In the genomic region with DNA sequence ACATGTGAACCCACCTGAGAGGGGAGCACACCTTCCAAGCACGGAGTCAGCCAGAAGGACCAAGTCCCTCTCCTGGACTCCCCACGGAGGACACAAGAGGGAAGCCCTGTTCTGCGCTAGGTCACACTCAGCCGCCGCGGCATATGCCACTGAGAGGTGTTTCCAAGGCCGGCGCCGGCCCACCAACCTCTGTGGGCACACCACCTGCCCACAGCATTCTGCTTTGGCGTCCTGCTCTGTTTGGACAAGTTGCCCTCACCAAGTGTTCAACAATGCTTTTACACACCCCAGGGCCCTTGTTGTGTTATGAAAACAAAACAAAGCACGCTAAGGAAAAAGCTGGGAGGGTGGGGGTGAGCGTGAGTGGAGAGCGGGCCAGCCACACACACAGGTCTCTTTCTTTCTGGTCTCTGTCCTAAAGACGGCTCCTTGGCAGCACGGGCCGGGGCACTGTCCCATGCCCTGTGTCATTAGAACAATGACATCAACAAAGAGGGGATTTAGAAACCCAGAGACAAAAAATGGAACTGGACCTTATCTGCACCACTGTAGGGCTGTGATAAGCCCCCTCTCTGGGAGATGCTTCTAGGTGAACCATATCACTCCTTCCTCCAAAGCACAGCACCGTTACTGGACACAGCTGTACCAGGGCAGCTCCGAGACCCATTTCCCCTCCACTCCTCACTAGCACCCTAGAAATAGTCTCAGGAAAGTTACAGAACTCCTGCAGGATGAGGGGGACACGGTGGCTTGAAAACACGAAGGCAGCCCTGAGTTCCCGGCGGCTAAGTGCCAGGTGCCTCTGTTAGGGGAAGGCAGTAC, we compare ENCODE assay signal across 8 cellular contexts. TPM values are rescaled to one million over a fixed set of nuclear protein-coding genes. Genes with fewer than 3 reads are reported as not detected.
DNase-seq lines count a peak whose midpoint lies in the region; ATAC-seq, FAIRE-seq and TF ChIP-seq lines count a peak whose summit lies in the region.

No MANE protein-coding gene starts in this region.

- peak; percentile 44 for FAIRE-seq in endothelial cell of umbilical vein (lab: Jason Lieb, UNC)

- intact Hi-C loops in Panc1 (cut with micrococcal nuclease; ENCODE audit: unreplicated experiment): no loop called here
- intact Hi-C loops in endothelial cell of umbilical vein (cut with micrococcal nuclease): no loop called here
- intact Hi-C loops in ovary (cut with DNase I): loop anchor here in 1 of 4 donors (10.0 kb wide), 1 partner anchor 159 kb away; no protein-coding TSS in a partner anchor

- no peaks in the 10 kb centered on the region for H4K20me1 ChIP-seq in endothelial cell of umbilical vein (replicated peaks; ENCODE audit: control insufficient read depth, extremely low read depth, insufficient read depth, low read length)

- H3K27me3 ChIP-seq in Panc1 (ENCODE audit: control insufficient read depth, insufficient read depth, low read length) (no peaks in the 10 kb centered on the region), endothelial cell of umbilical vein (ENCODE audit: control insufficient read depth in 2 of 2, insufficient read depth in 2 of 2, low read length in 2 of 2) (no peaks in the 10 kb centered on the region), ovary (no peaks in the 10 kb centered on the region)

- DNase-seq in DMS153 treated with DMSO at 0.1 percent for 48 hours (lab: John Stamatoyannopoulos, UW; ENCODE audit: unreplicated experiment): peak; percentile 82
- no peak for DNase-seq in Panc1 (ENCODE audit: low read depth, low spot score)
- DNase-seq in endothelial cell of umbilical vein (ENCODE audit: low read depth, low spot score): peak; percentile 63
- DNase-seq in ovary: peak in 2 of 5 donors; percentile 29 to 46
- no peak for DNase-seq in NCI-H187 treated with DMSO at 0.1 percent for 48 hours (lab: John Stamatoyannopoulos, UW)
- DNase-seq in stimulated activated CD4-positive, alpha-beta T cell treated with anti-CD3 and anti-CD28 coated beads, Interleukin-4, amount 100 ng/mL, for 1 hour: no peak

- no TSS peak for BruUV-seq in Panc1 (replicated peaks; lab: Mats Ljungman, UMichigan)
- no TSS peak for BruUV-seq in endothelial cell of umbilical vein (replicated peaks; lab: Mats Ljungman, UMichigan)

- 57 to 68% (median 60%) methylated on average over 22 of the region's 22 CpGs for WGBS in ovary, 3 donors

- POLR2A ChIA-PET in Panc1 (lab: Charles Lee): interaction anchor here (0.6 kb wide), 1 partner anchor 19 kb away, joined by 5 read pairs; no protein-coding TSS in a partner anchor
- POLR2A ChIA-PET in endothelial cell of umbilical vein (lab: Charles Lee): interaction anchor here (1.7 kb wide), 1 partner anchor 32 kb away, joined by 3 read pairs; no protein-coding TSS in a partner anchor

- no peaks in the 10 kb centered on the region for H3K36me3 ChIP-seq in Panc1 (ENCODE audit: control insufficient read depth, insufficient read depth, low read length)
- no peaks in the 10 kb centered on the region for H3K36me3 ChIP-seq in endothelial cell of umbilical vein (ENCODE audit: control insufficient read depth in 2 of 2, extremely low read depth in 1 of 2, insufficient read depth in 2 of 2, low read length in 2 of 2)
- no peaks in the 10 kb centered on the region for H3K36me3 ChIP-seq in ovary

- no peaks in the 10 kb centered on the region for H3K9me1 ChIP-seq in endothelial cell of umbilical vein (replicated peaks; ENCODE audit: control insufficient read depth, extremely low read depth, insufficient read depth, low read length)

- H3K79me2 ChIP-seq in endothelial cell of umbilical vein (ENCODE audit: control insufficient read depth, insufficient read depth, low read length): peaks cover 30% of the 10 kb centered on the region

- H3K4me1 ChIP-seq in Panc1 (ENCODE audit: control insufficient read depth, insufficient read depth, low read length) (peaks cover 98% of the 10 kb centered on the region), endothelial cell of umbilical vein (ENCODE audit: control insufficient read depth, extremely low read depth, insufficient read depth, low read length) (peaks cover 67% of the 10 kb centered on the region), ovary (ENCODE audit: insufficient read depth) (peaks cover 42% of the 10 kb centered on the region)

- peak overlapping the region; percentile 70 for H3K4me2 ChIP-seq in endothelial cell of umbilical vein (ENCODE audit: insufficient read depth, low read length)

- H3K27ac ChIP-seq in Panc1 (ENCODE audit: low read length) (peak overlapping the region; percentile 99), endothelial cell of umbilical vein (ENCODE audit: insufficient read depth, low read depth, low read length) (peak overlapping the region; percentile 67), ovary (peak overlapping the region; percentile 37 to 83)

- TF ChIP-seq EP300 in ovary (IDR thresholded peaks at IDR 0.05): no peak

- TF ChIP-seq CTCF in Panc1 (IDR thresholded peaks at IDR 0.05): no peak
- no peak for TF ChIP-seq CTCF in endothelial cell of umbilical vein (IDR thresholded peaks at IDR 0.05; ENCODE audit: extremely low read depth in 1 of 2, insufficient read depth in 1 of 2, low read depth in 1 of 2, low read length in 2 of 2)
- TF ChIP-seq CTCF in ovary (IDR thresholded peaks at IDR 0.05): no peak

- ATAC-seq in Panc1 (peak; percentile 4; the same call in 1 of the 2 replicates), HG03432 (IDR thresholded peaks at IDR 0.05; ENCODE audit: unreplicated experiment) (no peak), HG03175 (IDR thresholded peaks at IDR 0.05; ENCODE audit: unreplicated experiment) (no peak)

- TF ChIP-seq POLR2A in endothelial cell of umbilical vein (IDR thresholded peaks at IDR 0.05; ENCODE audit: low read depth, low read length) (no peak), ovary (IDR thresholded peaks at IDR 0.05) (no peak)

- peak overlapping the region in 1 of 2 experiments; percentile 32; a peak in 2 of 4 replicates for H3K4me3 ChIP-seq in Panc1 (ENCODE audit: low read depth in 2 of 2, low read length in 2 of 2)
- H3K4me3 ChIP-seq in endothelial cell of umbilical vein (replicated peaks in 1 of 3; ENCODE audit: insufficient read depth in 1 of 3, low read depth in 1 of 3, low read length in 3 of 3): no peak overlapping the region
- H3K4me3 ChIP-seq in ovary: no peak overlapping the region

- CTCF ChIA-PET in Panc1 (lab: Charles Lee): interaction anchor here (0.7 kb wide), 1 partner anchor 19 kb away, joined by 3 read pairs; no protein-coding TSS in a partner anchor
- CTCF ChIA-PET in endothelial cell of umbilical vein (lab: Charles Lee): interaction anchor here (0.8 to 2.0 kb wide), 8 partner anchors 9 to 305 kb away, joined by 3 to 6 read pairs (median 4); no protein-coding TSS in a partner anchor

- H3K9me3 ChIP-seq in Panc1 (ENCODE audit: control insufficient read depth, insufficient read depth, low read depth, low read length): no peaks in the 10 kb centered on the region
- no peaks in the 10 kb centered on the region for H3K9me3 ChIP-seq in endothelial cell of umbilical vein (replicated peaks; ENCODE audit: control insufficient read depth, insufficient read depth, low read length)
- H3K9me3 ChIP-seq in ovary: no peaks in the 10 kb centered on the region

- H3K9ac ChIP-seq in endothelial cell of umbilical vein (replicated peaks; ENCODE audit: extremely low read depth, insufficient read depth, low read length): peak overlapping the region; percentile 47

- H2AFZ ChIP-seq in endothelial cell of umbilical vein (ENCODE audit: low read depth, low read length): peak overlapping the region; percentile 35

- dilution Hi-C loops in endothelial cell of umbilical vein (cut with MboI; ENCODE audit: extremely low pct_ligation_motif_present, low sequenced_read_pairs): no loop called here

- in situ Hi-C loops in Panc1 (cut with HindIII; ENCODE audit: low pct_unique_long_range_greater_than_20kb, low sequenced_read_pairs): no loop called here

TF ChIP-seq in endothelial cell of umbilical vein, 7 proteins besides CTCF, POLR2A, EP300 and RAD21:
- TF ChIP-seq MYC (IDR thresholded peaks at IDR 0.05; ENCODE audit: low read depth, low read length): no peak
- TF ChIP-seq, protein P1, sequence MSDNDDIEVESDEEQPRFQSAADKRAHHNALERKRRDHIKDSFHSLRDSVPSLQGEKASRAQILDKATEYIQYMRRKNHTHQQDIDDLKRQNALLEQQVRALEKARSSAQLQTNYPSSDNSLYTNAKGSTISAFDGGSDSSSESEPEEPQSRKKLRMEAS (IDR thresholded peaks at IDR 0.05; ENCODE audit: insufficient read depth, insufficient read length): no peak

RNA-seq across cellular contexts. Expression of a gene that starts 17.0 kb away (rescaled TPM):
- 21.3 TPM for total RNA-seq in Panc1 (2021; ENCODE audit: unreplicated experiment)
- polyA plus RNA-seq in Panc1 (2012; ENCODE audit: insufficient read length): 14.5 TPM
- total RNA-seq in endothelial cell of umbilical vein: 3.6 and 4.6 TPM in 2 replicates
- polyA plus RNA-seq in endothelial cell of umbilical vein: 8.0 and 10.2 TPM in 2 replicates
- polyA plus RNA-seq in endothelial cell of umbilical vein (2011; cell fraction: cytosol; rRNA removed): 4.5 TPM in 2 replicates
- polyA plus RNA-seq in endothelial cell of umbilical vein (2011; cell fraction: nucleus; rRNA removed): 5.0 and 9.0 TPM in 2 replicates
- polyA plus RNA-seq in endothelial cell of umbilical vein (2012): 1.9 and 3.2 TPM in 2 replicates
- polyA minus RNA-seq in endothelial cell of umbilical vein: 12.6 and 15.2 TPM in 2 replicates
- polyA minus RNA-seq in endothelial cell of umbilical vein (2011; cell fraction: cytosol; rRNA and poly(A)+ RNA removed): 20.6 TPM
- polyA minus RNA-seq in endothelial cell of umbilical vein (2011; cell fraction: nucleus; rRNA and poly(A)+ RNA removed): 8.1 and 15.0 TPM in 2 replicates
- 10 to 100 TPM; 10.7 to 36.5 (median 13.1) TPM for total RNA-seq in ovary
- polyA plus RNA-seq in ovary: 10 to 100 TPM; 13.7 to 18.9 TPM

Comparison
In these comparisons a context has a peak if more than half of its experiments do, and no peak if none do; other contexts are left out.
1. DNase-seq: peak in DMS153 treated with DMSO at 0.1 percent for 48 hours (single experiment) and endothelial cell of umbilical vein (single experiment); none in Panc1 (single experiment), NCI-H187 treated with DMSO at 0.1 percent for 48 hours (single experiment) and stimulated activated CD4-positive, alpha-beta T cell treated with anti-CD3 and anti-CD28 coated beads, Interleukin-4, amount 100 ng/mL, for 1 hour (single experiment).
2. Peak in every context shown above with its lines, with median percentiles within 50 percentile points of each other: H3K27ac ChIP-seq.